In genomic region chr14:77570706-77571293, GRCh38 we compare ENCODE assay signal across 18 cellular contexts. TPM values are rescaled to one million over a fixed set of nuclear protein-coding genes. Genes with fewer than 3 reads are reported as not detected.
DNase-seq lines count a peak whose midpoint lies in the region; ATAC-seq and TF ChIP-seq lines count a peak whose summit lies in the region.
"Had no signal": no experiment of that assay in that cellular context is flagged by ENCODE, and none has a peak within 500 bp of the region (broad histone marks: within the 10 kb centered on the region; RNA-seq: fewer than 3 reads in every experiment).

No MANE protein-coding gene starts in this region.

- 0 out of 2 replicates have a peak overlapping the region, but pooled peaks have one; percentile 0 for H3K27ac ChIP-seq in PC-9
- H3K27ac ChIP-seq: pancreas had no signal

- H3K9me3 ChIP-seq in PC-9 (ENCODE audit: insufficient read depth, low read depth): no peaks in the 10 kb centered on the region
- H3K9me3 ChIP-seq: pancreas had no signal

- peak; percentile 30 for ATAC-seq in activated naive CD8-positive, alpha-beta T cell treated with anti-CD3 and anti-CD28 coated beads, Interleukin-2, amount 10 ng/mL, durations not matched to agents 7 days and 5 days (ENCODE audit: low read depth)
- peak; percentile 60 for ATAC-seq in stimulated activated effector memory CD8-positive, alpha-beta T cell treated with anti-CD3 and anti-CD28 coated beads, Interleukin-12 subunit alpha, Interleukin-12 subunit beta, amount 100 ng/mL, for 72 hours
- no peak for ATAC-seq in HG03039 (IDR thresholded peaks at IDR 0.05; ENCODE audit: unreplicated experiment)
- ATAC-seq: activated CD4-positive, CD25-positive, alpha-beta regulatory T cell treated with anti-CD3 and anti-CD28 coated beads, Interleukin-2, amount 50 U/mL, for 24 hours; pancreas had no signal

- H3F3A ChIP-seq in PC-9 (ENCODE audit: insufficient read depth, low read depth): peaks cover 32% of the 10 kb centered on the region

- peaks cover 15% of the 10 kb centered on the region; the same call in 1 of the 2 replicates for H4K20me1 ChIP-seq in PC-9 (ENCODE audit: insufficient read depth)

- no TSS peak for BruUV-seq in PC-9 (replicated peaks; lab: Mats Ljungman, UMichigan)

- no peaks in the 10 kb centered on the region for H3K27me3 Mint-ChIP-seq in activated naive CD8-positive, alpha-beta T cell treated with anti-CD3 and anti-CD28 coated beads, Interleukin-2, amount 10 ng/mL, durations not matched to agents 7 days and 5 days
- H3K27me3 Mint-ChIP-seq in activated naive CD8-positive, alpha-beta T cell treated with anti-CD3 and anti-CD28 coated beads for 36 hours: no peaks in the 10 kb centered on the region

- POLR2A ChIA-PET in activated naive CD8-positive, alpha-beta T cell treated with anti-CD3 and anti-CD28 coated beads, Interleukin-2, amount 10 ng/mL, durations not matched to agents 7 days and 5 days (lab: Charles Lee): interaction anchor here (0.9 kb wide), 1 partner anchor 45 kb away, joined by 3 read pairs; the partner anchor contains the start of gene SPTLC2
- POLR2A ChIA-PET in PC-9 (lab: Charles Lee; ENCODE audit: unreplicated experiment): interaction anchor here (0.7 kb wide), 1 partner anchor 20 kb away, joined by 3 read pairs; no protein-coding TSS in a partner anchor

- H3K36me3 ChIP-seq in PC-9 (ENCODE audit: low read depth): peaks cover 32% of the 10 kb centered on the region
- H3K36me3 ChIP-seq: pancreas had no signal

- H3K36me3 Mint-ChIP-seq in activated naive CD8-positive, alpha-beta T cell treated with anti-CD3 and anti-CD28 coated beads, Interleukin-2, amount 10 ng/mL, durations not matched to agents 7 days and 5 days: peaks cover 34% of the 10 kb centered on the region
- peaks cover 26% of the 10 kb centered on the region for H3K36me3 Mint-ChIP-seq in activated naive CD8-positive, alpha-beta T cell treated with anti-CD3 and anti-CD28 coated beads for 36 hours
- peaks cover 52% of the 10 kb centered on the region for H3K36me3 Mint-ChIP-seq in stimulated activated effector memory CD8-positive, alpha-beta T cell treated with anti-CD3 and anti-CD28 coated beads, Interleukin-12 subunit alpha, Interleukin-12 subunit beta, amount 100 ng/mL, for 72 hours

- CTCF ChIA-PET in PC-9 (lab: Charles Lee): interaction anchor here (0.6 kb wide), 1 partner anchor 43 kb away, joined by 6 read pairs; no protein-coding TSS in a partner anchor

- no peak for TF ChIP-seq CTCF in PC-9 (conservative IDR thresholded peaks at IDR 0.05)
- TF ChIP-seq CTCF in fibroblast of pulmonary artery (IDR thresholded peaks at IDR 0.05; ENCODE audit: low read length, missing control alignments): no peak

- intact Hi-C loops in PC-9 (cut with micrococcal nuclease; ENCODE audit: unreplicated experiment): no loop called here

- H3K4me3 ChIP-seq in PC-9: no peak overlapping the region
- no peak overlapping the region for H3K4me3 ChIP-seq in fibroblast of pulmonary artery (replicated peaks; ENCODE audit: low read depth, low read length)
- H3K4me3 ChIP-seq: pancreas had no signal

- no peaks in the 10 kb centered on the region for H3K9me2 ChIP-seq in PC-9 (ENCODE audit: insufficient read depth)

- peaks cover 1% of the 10 kb centered on the region for H3K9me3 Mint-ChIP-seq in activated naive CD8-positive, alpha-beta T cell treated with anti-CD3 and anti-CD28 coated beads, Interleukin-2, amount 10 ng/mL, durations not matched to agents 7 days and 5 days
- no peaks in the 10 kb centered on the region for H3K9me3 Mint-ChIP-seq in activated naive CD8-positive, alpha-beta T cell treated with anti-CD3 and anti-CD28 coated beads for 36 hours
- H3K9me3 Mint-ChIP-seq in stimulated activated effector memory CD8-positive, alpha-beta T cell treated with anti-CD3 and anti-CD28 coated beads, Interleukin-12 subunit alpha, Interleukin-12 subunit beta, amount 100 ng/mL, for 72 hours: no peaks in the 10 kb centered on the region
- H3K9me3 Mint-ChIP-seq: CD8-positive, alpha-beta memory T cell had no signal

- H3K4me2 ChIP-seq in PC-9: no peak overlapping the region

- H3K79me2 ChIP-seq in PC-9 (ENCODE audit: low read depth): peaks cover 26% of the 10 kb centered on the region; the same call in 1 of the 2 replicates

- H3K27me3 ChIP-seq in PC-9 (ENCODE audit: insufficient read depth, low read depth): no peaks in the 10 kb centered on the region
- H3K27me3 ChIP-seq: pancreas had no signal

- no peak for DNase-seq in activated naive CD8-positive, alpha-beta T cell treated with anti-CD3 and anti-CD28 coated beads, Interleukin-2, amount 10 ng/mL, durations not matched to agents 7 days and 5 days
- DNase-seq in activated naive CD8-positive, alpha-beta T cell treated with anti-CD3 and anti-CD28 coated beads for 36 hours: no peak
- no peak for DNase-seq in PC-9
- peak; percentile 28 for DNase-seq in fibroblast of pulmonary artery (ENCODE audit: low read depth)
- no peak for DNase-seq in stimulated activated effector memory CD8-positive, alpha-beta T cell treated with anti-CD3 and anti-CD28 coated beads, Interleukin-12 subunit alpha, Interleukin-12 subunit beta, amount 100 ng/mL, for 72 hours (ENCODE audit: low spot score in 2 of 2)
- DNase-seq in stimulated activated naive CD4-positive, alpha-beta T cell (lab: John Stamatoyannopoulos, UW): no peak
- DNase-seq in NCI-H146 (lab: John Stamatoyannopoulos, UW): no peak
- DNase-seq: activated naive CD4-positive, alpha-beta T cell; CD8-positive, alpha-beta memory T cell; DMS79 treated with DMSO at 0.1 percent for 48 hours; foreskin fibroblast; left cardiac atrium; NCI-H2029 treated with DMSO at 0.1 percent for 48 hours; NCI-H510A treated with DMSO at 0.1 percent for 48 hours; pancreas; Right ventricle myocardium superior had no signal

- no peak overlapping the region for H2AFZ ChIP-seq in PC-9

- H3K27ac Mint-ChIP-seq in activated naive CD8-positive, alpha-beta T cell treated with anti-CD3 and anti-CD28 coated beads, Interleukin-2, amount 10 ng/mL, durations not matched to agents 7 days and 5 days: peak overlapping the region; percentile 2
- H3K27ac Mint-ChIP-seq in activated naive CD8-positive, alpha-beta T cell treated with anti-CD3 and anti-CD28 coated beads for 36 hours: no peak overlapping the region
- H3K27ac Mint-ChIP-seq in stimulated activated effector memory CD8-positive, alpha-beta T cell treated with anti-CD3 and anti-CD28 coated beads, Interleukin-12 subunit alpha, Interleukin-12 subunit beta, amount 100 ng/mL, for 72 hours: no peak overlapping the region

- H3K4me1 ChIP-seq in PC-9 (replicated peaks; ENCODE audit: insufficient read depth): no peaks in the 10 kb centered on the region
- H3K4me1 ChIP-seq: pancreas had no signal

- H3K4me3 Mint-ChIP-seq in activated naive CD8-positive, alpha-beta T cell treated with anti-CD3 and anti-CD28 coated beads, Interleukin-2, amount 10 ng/mL, durations not matched to agents 7 days and 5 days: no peak overlapping the region
- H3K4me3 Mint-ChIP-seq in activated naive CD8-positive, alpha-beta T cell treated with anti-CD3 and anti-CD28 coated beads for 36 hours: no peak overlapping the region
- no peak overlapping the region for H3K4me3 Mint-ChIP-seq in stimulated activated effector memory CD8-positive, alpha-beta T cell treated with anti-CD3 and anti-CD28 coated beads, Interleukin-12 subunit alpha, Interleukin-12 subunit beta, amount 100 ng/mL, for 72 hours
- H3K4me3 Mint-ChIP-seq: CD8-positive, alpha-beta memory T cell had no signal

- H3K4me1 Mint-ChIP-seq in activated naive CD8-positive, alpha-beta T cell treated with anti-CD3 and anti-CD28 coated beads, Interleukin-2, amount 10 ng/mL, durations not matched to agents 7 days and 5 days: peaks cover 14% of the 10 kb centered on the region
- peaks cover 2% of the 10 kb centered on the region for H3K4me1 Mint-ChIP-seq in activated naive CD8-positive, alpha-beta T cell treated with anti-CD3 and anti-CD28 coated beads for 36 hours
- peaks cover 11% of the 10 kb centered on the region for H3K4me1 Mint-ChIP-seq in stimulated activated effector memory CD8-positive, alpha-beta T cell treated with anti-CD3 and anti-CD28 coated beads, Interleukin-12 subunit alpha, Interleukin-12 subunit beta, amount 100 ng/mL, for 72 hours

RNA-seq across cellular contexts. Expression of gene SPTLC2, which starts 45.6 kb away (rescaled TPM):
- total RNA-seq in activated naive CD8-positive, alpha-beta T cell treated with anti-CD3 and anti-CD28 coated beads, Interleukin-2, amount 10 ng/mL, durations not matched to agents 7 days and 5 days: 10 to 100 TPM; 57.1 to 60.6 TPM
- total RNA-seq in activated naive CD8-positive, alpha-beta T cell treated with anti-CD3 and anti-CD28 coated beads for 36 hours: 10 to 100 TPM; 30.7 to 36.2 TPM
- total RNA-seq in PC-9 (2021): 68.4 and 81.7 TPM in 2 replicates
